24 cellular contexts compared by ENCODE assay signal in genomic region chr22:39610766-39611165, GRCh38. TPM values are rescaled to one million over a fixed set of nuclear protein-coding genes. Genes with fewer than 3 reads are reported as not detected.
"Had no signal": no experiment of that assay in that cellular context is flagged by ENCODE, and none has a peak within 500 bp of the region (broad histone marks: within the 10 kb centered on the region; RNA-seq: fewer than 3 reads in every experiment).

No MANE protein-coding gene starts in this region.

- H3K36me3 ChIP-seq: SJCRH30 had no signal

- H3K27me3 ChIP-seq: SJCRH30 had no signal

- DNase-seq: activated CD4-positive, alpha-beta T cell treated with anti-CD3 and anti-CD28 coated beads, Interleukin-2, amount 10 ng/mL, durations not matched to agents 7 days and 5 days; activated CD4-positive, alpha-beta T cell treated with anti-CD3 and anti-CD28 coated beads, Interleukin-2, amount 50 U/mL, for 48 hours; activated CD8-positive, alpha-beta memory T cell treated with anti-CD3 and anti-CD28 coated beads, Interleukin-2, amount 50 U/mL, for 4 hours; activated CD8-positive, alpha-beta T cell treated with anti-CD3 and anti-CD28 coated beads, Interleukin-2, amount 10 ng/mL, durations not matched to agents 7 days and 5 days; activated effector memory CD4-positive, alpha-beta T cell treated with Interleukin-2 at 50 U/mL for 16 hours; activated naive CD4-positive, alpha-beta T cell treated with anti-CD3 and anti-CD28 coated beads, Interleukin-2, amount 10 ng/mL, durations not matched to agents 7 days and 5 days; activated naive CD8-positive, alpha-beta T cell treated with anti-CD3 and anti-CD28 coated beads, Interleukin-2, amount 50 U/mL, for 24 hours; activated T-cell treated with anti-CD3 and anti-CD28 coated beads for 4 hours; activated T-cell treated with anti-CD3 and anti-CD28 coated beads, Interleukin-2, amount 50 U/mL, for 4 hours; Karpas-422; NCI-H1105; NCI-H1417 treated with DMSO at 0.1 percent for 48 hours; NCI-H187 treated with DMSO at 0.1 percent for 48 hours; NCI-H2081; NCI-H226; NCI-H446 treated with DMSO at 0.1 percent for 48 hours; NCI-H524; NCI-H69; SHP77; SJCRH30 had no signal

- FAIRE-seq: TTC549 had no signal

- H3K4me3 ChIP-seq: SJCRH30, SK-N-MC had no signal

- H3K4me1 ChIP-seq: SJCRH30 had no signal

- H3K27ac ChIP-seq: SJCRH30, SK-N-MC had no signal

- ATAC-seq: activated CD8-positive, alpha-beta T cell treated with anti-CD3 and anti-CD28 coated beads, Interleukin-2, amount 10 ng/mL, durations not matched to agents 7 days and 5 days; activated naive CD8-positive, alpha-beta T cell treated with anti-CD3 and anti-CD28 coated beads, Interleukin-2, amount 50 U/mL, for 24 hours; activated T-cell treated with anti-CD3 and anti-CD28 coated beads, Interleukin-2, amount 50 U/mL, for 4 hours; Panc1 had no signal

- H3K9me3 ChIP-seq: SJCRH30 had no signal

RNA-seq across cellular contexts. Expression of gene CACNA1I, which starts 40.2 kb away (rescaled TPM):
- total RNA-seq: RPMI7951 had no signal
